Comparison of ENCODE assay signal across 28 cellular contexts in the genomic region with DNA sequence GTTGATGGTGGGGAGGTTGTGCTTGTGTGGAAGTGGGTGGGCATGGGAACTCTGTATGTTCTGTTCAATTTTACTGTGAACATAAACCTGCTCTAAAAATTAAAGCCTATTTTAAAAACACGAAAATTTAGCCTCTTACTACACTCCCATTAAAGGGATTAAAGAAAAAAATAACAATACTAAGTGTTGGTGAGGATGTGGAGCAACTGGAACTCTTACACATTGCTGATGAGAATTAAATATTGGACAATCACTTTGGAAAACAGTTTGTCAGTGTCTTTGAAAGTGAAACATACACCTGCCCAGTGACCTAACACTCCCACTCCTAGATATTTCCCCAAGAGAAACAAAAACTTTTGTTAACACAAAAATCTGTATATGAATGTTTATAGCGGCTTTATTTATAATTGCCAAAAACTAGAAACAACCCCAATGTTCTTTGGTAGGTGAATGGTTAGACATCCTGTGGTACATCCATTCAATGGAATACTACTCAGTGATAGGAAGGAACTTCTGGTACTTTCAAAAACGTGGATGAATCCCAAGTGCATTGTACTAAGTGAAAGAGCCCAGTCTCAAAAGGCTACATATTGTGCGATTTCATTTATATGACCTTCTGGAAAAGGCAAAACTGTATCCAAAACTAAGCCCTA.
"Had no signal": no experiment of that assay in that cellular context is flagged by ENCODE, and none has a peak within 500 bp of the region (broad histone marks: within the 10 kb centered on the region; RNA-seq: fewer than 3 reads in every experiment).

No MANE protein-coding gene starts in this region.

- ATAC-seq: stimulated activated effector memory CD8-positive, alpha-beta T cell treated with anti-CD3 and anti-CD28 coated beads, Interleukin-12 subunit alpha, Interleukin-12 subunit beta, amount 100 ng/mL, for 72 hours; stimulated activated memory B cell treated with anti-CD40 and anti-IgM and Interleukin-4, amounts not matched to agents 10 μg/mL and 1 μg/mL and 100 μg/mL, for 72 hours; stimulated activated naive B cell treated with anti-CD40 and anti-IgM and Interleukin-4, amounts not matched to agents 10 μg/mL and 1 μg/mL and 100 μg/mL, for 72 hours; stimulated activated naive CD8-positive, alpha-beta T cell treated with anti-CD3 and anti-CD28 coated beads, Interleukin-15, amount 100 ng/mL, for 72 hours; stimulated activated naive CD8-positive, alpha-beta T cell treated with anti-CD3 and anti-CD28 coated beads, Interleukin-15, Interleukin-2, amounts not matched to agents 100 U/mL and 50 U/mL, for 24 hours; upper lobe of right lung had no signal

- H3K4me1 ChIP-seq: stomach, suprapubic skin, testis, upper lobe of right lung, vagina had no signal

- DNase-seq: stimulated activated CD4-positive, alpha-beta T cell treated with anti-CD3 and anti-CD28 coated beads, Interleukin-2, amount 100 ng/mL, for 48 hours; stimulated activated CD4-positive, alpha-beta T cell treated with anti-CD3 and anti-CD28 coated beads, Interleukin-4, amount 100 ng/mL, for 1 hour; stimulated activated CD4-positive, alpha-beta T cell treated with anti-CD3 and anti-CD28 coated beads, Interleukin-4, amount 100 ng/mL, for 24 hours; stimulated activated CD4-positive, alpha-beta T cell treated with anti-CD3 and anti-CD28 coated beads, Interleukin-4, amount 100 ng/mL, for 4 hours; stimulated activated CD8-positive, alpha-beta memory T cell treated with anti-CD3 and anti-CD28 coated beads, Interleukin-4, amount 100 ng/mL, for 48 hours; stimulated activated naive B cell treated with anti-CD40 and anti-IgM and Interleukin-4, amounts not matched to agents 10 μg/mL and 1 μg/mL and 100 μg/mL, for 72 hours; stimulated activated naive CD4-positive, alpha-beta T cell; stimulated activated naive CD4-positive, alpha-beta T cell treated with Interleukin-2 at 50 U/mL for 16 hours; stimulated activated naive CD8-positive, alpha-beta T cell treated with anti-CD3 and anti-CD28 coated beads, Interleukin-15, amount 100 ng/mL, for 72 hours; stimulated activated naive CD8-positive, alpha-beta T cell treated with anti-CD3 and anti-CD28 coated beads, Interleukin-15, Interleukin-2, amounts not matched to agents 100 U/mL and 50 U/mL, for 24 hours; stomach; substantia nigra; testis; thyroid gland; tibial artery; transverse colon; trophoblast cell; upper lobe of right lung; uterus had no signal

- H3K27ac Mint-ChIP-seq: stimulated activated effector memory CD8-positive, alpha-beta T cell treated with anti-CD3 and anti-CD28 coated beads, Interleukin-12 subunit alpha, Interleukin-12 subunit beta, amount 100 ng/mL, for 72 hours; stimulated activated memory B cell treated with anti-CD40 and anti-IgM and Interleukin-4, amounts not matched to agents 10 μg/mL and 1 μg/mL and 100 μg/mL, for 72 hours; stimulated activated naive B cell treated with anti-CD40 and anti-IgM and Interleukin-4, amounts not matched to agents 10 μg/mL and 1 μg/mL and 100 μg/mL, for 72 hours; stimulated activated naive CD8-positive, alpha-beta T cell treated with anti-CD3 and anti-CD28 coated beads, Interleukin-15, amount 100 ng/mL, for 72 hours; stimulated activated naive CD8-positive, alpha-beta T cell treated with anti-CD3 and anti-CD28 coated beads, Interleukin-15, Interleukin-2, amounts not matched to agents 100 ng/mL and 50 ng/mL, for 24 hours; type B pancreatic cell had no signal

- H3K27me3 ChIP-seq: stomach, suprapubic skin, testis, thyroid gland, tibial artery, tibial nerve, transverse colon, upper lobe of left lung, upper lobe of right lung, uterus, vagina had no signal

- H3K36me3 ChIP-seq: stomach, suprapubic skin, thoracic aorta, thyroid gland, tibial artery, tibial nerve, transverse colon, upper lobe of left lung, upper lobe of right lung, uterus, vagina had no signal

- H3K9me3 ChIP-seq: testis, thyroid gland, tibial artery, transverse colon, upper lobe of left lung, upper lobe of right lung, vagina had no signal

- H3K4me3 ChIP-seq: stomach, suprapubic skin, testis, thoracic aorta, thyroid gland, tibial artery, tibial nerve, transverse colon, upper lobe of left lung, upper lobe of right lung, uterus, vagina had no signal

- H3K36me3 Mint-ChIP-seq: stimulated activated effector memory CD8-positive, alpha-beta T cell treated with anti-CD3 and anti-CD28 coated beads, Interleukin-12 subunit alpha, Interleukin-12 subunit beta, amount 100 ng/mL, for 72 hours; stimulated activated memory B cell treated with anti-CD40 and anti-IgM and Interleukin-4, amounts not matched to agents 10 μg/mL and 1 μg/mL and 100 μg/mL, for 72 hours; type B pancreatic cell had no signal

- H3K4me3 Mint-ChIP-seq: stimulated activated effector memory CD8-positive, alpha-beta T cell treated with anti-CD3 and anti-CD28 coated beads, Interleukin-12 subunit alpha, Interleukin-12 subunit beta, amount 100 ng/mL, for 72 hours; stimulated activated memory B cell treated with anti-CD40 and anti-IgM and Interleukin-4, amounts not matched to agents 10 μg/mL and 1 μg/mL and 100 μg/mL, for 72 hours; stimulated activated naive B cell treated with anti-CD40 and anti-IgM and Interleukin-4, amounts not matched to agents 10 μg/mL and 1 μg/mL and 100 μg/mL, for 72 hours; stimulated activated naive CD8-positive, alpha-beta T cell treated with anti-CD3 and anti-CD28 coated beads, Interleukin-15, amount 100 ng/mL, for 72 hours; stimulated activated naive CD8-positive, alpha-beta T cell treated with anti-CD3 and anti-CD28 coated beads, Interleukin-15, Interleukin-2, amounts not matched to agents 100 ng/mL and 50 ng/mL, for 24 hours; type B pancreatic cell had no signal

- H3K27ac ChIP-seq: stomach, suprapubic skin, testis, thoracic aorta, thyroid gland, tibial artery, tibial nerve, transverse colon, upper lobe of left lung, upper lobe of right lung, uterus, vagina had no signal

- H3K9me3 Mint-ChIP-seq: stimulated activated naive CD8-positive, alpha-beta T cell treated with anti-CD3 and anti-CD28 coated beads, Interleukin-15, Interleukin-2, amounts not matched to agents 100 ng/mL and 50 ng/mL, for 24 hours had no signal
